ENCODE assay signal across 8 cellular contexts in genomic region chr1:2255420-2256369, GRCh38.
DNase-seq lines count a peak whose midpoint lies in the region; ATAC-seq lines count a peak whose summit lies in the region.

No MANE protein-coding gene starts in this region.

- peaks cover 65% of the 10 kb centered on the region for H4K20me1 ChIP-seq in BLaER1

- peaks cover 14% of the 10 kb centered on the region; the same call in 1 of the 2 replicates for H3K36me3 ChIP-seq in BLaER1

- no peak overlapping the region for H3K9ac ChIP-seq in BLaER1

- peak overlapping the region; percentile 58 for H3K4me2 ChIP-seq in BLaER1

- peak overlapping the region; percentile 36; the same call in 1 of the 2 replicates for H3K4me3 ChIP-seq in BLaER1

- H3K9me3 ChIP-seq in BLaER1 = peaks cover 20% of the 10 kb centered on the region

- H3K4me1 ChIP-seq in BLaER1 = peaks cover 85% of the 10 kb centered on the region

- H3K27ac Mint-ChIP-seq in effector memory CD8-positive, alpha-beta T cell = no peak overlapping the region

- H3K36me3 Mint-ChIP-seq in effector memory CD8-positive, alpha-beta T cell (ENCODE audit: insufficient read depth) = peaks cover under 1% of the 10 kb centered on the region

- no peak overlapping the region for H3K4me3 Mint-ChIP-seq in effector memory CD8-positive, alpha-beta T cell

- peak overlapping the region; percentile 75 for H3K27ac ChIP-seq in BLaER1

- DNase-seq in NCI-H2196 (lab: John Stamatoyannopoulos, UW; ENCODE audit: unreplicated experiment) = peak; percentile 62
- peak; percentile 60 to 66 for DNase-seq in activated CD4-positive, alpha-beta T cell treated with anti-CD3 and anti-CD28 coated beads, Interleukin-2, amount 50 U/mL, for 48 hours
- DNase-seq in effector memory CD8-positive, alpha-beta T cell = peak; percentile 78 to 85 (median 81)
- DNase-seq in pons (ENCODE audit: low spot score) = peak; percentile 35
- no peak for DNase-seq in middle frontal gyrus (ENCODE audit: extremely low spot score, low spot score)
- DNase-seq in COR-L47 (lab: John Stamatoyannopoulos, UW) = no peak

- peaks cover 30 to 34% of the 10 kb centered on the region in 2 donors for H3K4me1 Mint-ChIP-seq in effector memory CD8-positive, alpha-beta T cell (ENCODE audit: low read depth in 2 of 2)

- peak; percentile 35 for ATAC-seq in GM21526 (IDR thresholded peaks at IDR 0.05; ENCODE audit: low FRiP score, unreplicated experiment)
- ATAC-seq in effector memory CD8-positive, alpha-beta T cell (replicated peaks) = peak; percentile 68

- H3K27me3 Mint-ChIP-seq in effector memory CD8-positive, alpha-beta T cell = no peaks in the 10 kb centered on the region

- H3K27me3 ChIP-seq in BLaER1 = no peaks in the 10 kb centered on the region

- no peaks in the 10 kb centered on the region for H3K9me3 Mint-ChIP-seq in effector memory CD8-positive, alpha-beta T cell

Comparison
In these comparisons a context has a peak if more than half of its experiments do, and no peak if none do; other contexts are left out.
1. DNase-seq: peak in NCI-H2196 (single experiment), activated CD4-positive, alpha-beta T cell treated with anti-CD3 and anti-CD28 coated beads, Interleukin-2, amount 50 U/mL, for 48 hours (2 of 2), effector memory CD8-positive, alpha-beta T cell (3 of 3) and pons (single experiment); none in middle frontal gyrus (single experiment) and COR-L47 (single experiment).